In genomic region chr10:531541-531940, GRCh38 we compare ENCODE assay signal across 14 cellular contexts.
DNase-seq lines count a peak whose midpoint lies in the region; ATAC-seq and TF ChIP-seq lines count a peak whose summit lies in the region.
"Had no signal": no experiment of that assay in that cellular context is flagged by ENCODE, and none has a peak within 500 bp of the region (broad histone marks: within the 10 kb centered on the region; RNA-seq: fewer than 3 reads in every experiment).

No MANE protein-coding gene starts in this region.

- peak overlapping the region in 10 of 11 experiments; percentile 5 to 95 (median 78); a peak in 17 of 22 replicates for H3K4me2 ChIP-seq in BLaER1 treated with 17β-estradiol and CSF1 and Interleukin-3, amounts not matched to agents 10 nM and 100 nM
- H3K4me2 ChIP-seq in OCI-LY1 (ENCODE audit: low read length): no peak overlapping the region
- H3K4me2 ChIP-seq: A549 had no signal

- DNase-seq in neural crest cell (ENCODE audit: low read depth, low spot score): no peak
- peak; percentile 41 for DNase-seq in spleen
- DNase-seq in SW480 (ENCODE audit: low spot score): no peak
- DNase-seq: BE2C; Calu3; CD8-positive, alpha-beta memory T cell; DMS 273 treated with DMSO at 0.1 percent for 48 hours; DMS79; GM23248 had no signal

- H2AFZ ChIP-seq in OCI-LY1 (ENCODE audit: low read length): no peak overlapping the region
- H2AFZ ChIP-seq: GM23248 had no signal

- H3K4me1 Mint-ChIP-seq in neural crest cell: peaks cover 30% of the 10 kb centered on the region
- H3K4me1 Mint-ChIP-seq: CD8-positive, alpha-beta memory T cell had no signal

- no peak overlapping the region for H3K27ac ChIP-seq in BLaER1 treated with 17β-estradiol and CSF1 and Interleukin-3, amounts not matched to agents 10 nM and 100 nM
- H3K27ac ChIP-seq in OCI-LY1 (ENCODE audit: low read depth, low read length, poor library complexity, severe bottlenecking) (peak overlapping the region; percentile 97), spleen (no peak overlapping the region)
- H3K27ac ChIP-seq: A549, GM23248 had no signal

- H3K36me3 ChIP-seq in BLaER1 treated with 17β-estradiol and CSF1 and Interleukin-3, amounts not matched to agents 10 nM and 100 nM: no peaks in the 10 kb centered on the region; a peak in 1 of 22 replicates
- peaks cover 41% of the 10 kb centered on the region; the same call in 1 of the 2 replicates for H3K36me3 ChIP-seq in OCI-LY1 (ENCODE audit: insufficient read depth, low read length)
- H3K36me3 ChIP-seq in spleen: no peaks in the 10 kb centered on the region
- H3K36me3 ChIP-seq: BE2C had no signal

- no peak for ATAC-seq in HG03469 (IDR thresholded peaks at IDR 0.05; ENCODE audit: unreplicated experiment)
- ATAC-seq: A549, GM12878 had no signal

- H3F3A ChIP-seq in OCI-LY1 (ENCODE audit: insufficient read depth, low read length): peaks cover under 1% of the 10 kb centered on the region; the same call in 1 of the 2 replicates

- 85 to 93% (median 90%) methylated on average over 18 of the region's 18 CpGs for WGBS in spleen, 5 donors

- H3K4me3 Mint-ChIP-seq in neural crest cell: no peak overlapping the region
- H3K4me3 Mint-ChIP-seq: CD8-positive, alpha-beta memory T cell had no signal

- TF ChIP-seq CTCF in OCI-LY1 (IDR thresholded peaks at IDR 0.05; ENCODE audit: low read length) (no peak), neural crest cell (conservative IDR thresholded peaks at IDR 0.05) (no peak), spleen (IDR thresholded peaks at IDR 0.05 in 8 of 11, conservative IDR thresholded peaks at IDR 0.05 in 3 of 11) (no peak)

- peaks cover 0 to 54% (median 6%) of the 10 kb centered on the region in 11 experiments; a peak in 9 of 22 replicates for H3K27me3 ChIP-seq in BLaER1 treated with 17β-estradiol and CSF1 and Interleukin-3, amounts not matched to agents 10 nM and 100 nM
- H3K27me3 ChIP-seq in OCI-LY1 (ENCODE audit: insufficient read depth, low read length) (no peaks in the 10 kb centered on the region), spleen (replicated peaks in 1 of 7) (peaks cover 0 to 12% (median 0%) of the 10 kb centered on the region in 7 donors)
- H3K27me3 ChIP-seq: BE2C had no signal

- peaks cover 0 to 100% (median 69%) of the 10 kb centered on the region in 11 experiments; a peak in 17 of 22 replicates for H4K20me1 ChIP-seq in BLaER1 treated with 17β-estradiol and CSF1 and Interleukin-3, amounts not matched to agents 10 nM and 100 nM
- no peaks in the 10 kb centered on the region for H4K20me1 ChIP-seq in OCI-LY1 (ENCODE audit: insufficient read depth, low read length)

- peak overlapping the region; percentile 8 for H3K27ac Mint-ChIP-seq in neural crest cell (ENCODE audit: unreplicated experiment)

- peak overlapping the region in 1 of 11 experiments; percentile 41; a peak in 1 of 22 replicates for H3K9ac ChIP-seq in BLaER1 treated with 17β-estradiol and CSF1 and Interleukin-3, amounts not matched to agents 10 nM and 100 nM
- H3K9ac ChIP-seq in OCI-LY1 (ENCODE audit: low read length): no peak overlapping the region
- H3K9ac ChIP-seq: GM23248 had no signal

- H3K9me3 ChIP-seq in BLaER1 treated with 17β-estradiol and CSF1 and Interleukin-3, amounts not matched to agents 10 nM and 100 nM (replicated peaks in 1 of 11): no peaks in the 10 kb centered on the region
- H3K9me3 ChIP-seq in OCI-LY1 (ENCODE audit: low read length): no peaks in the 10 kb centered on the region
- no peaks in the 10 kb centered on the region for H3K9me3 ChIP-seq in spleen
- H3K9me3 ChIP-seq: A549, BE2C had no signal

- intact Hi-C loops in spleen (cut with DNase I; ENCODE audit: low total_unique reads): no loop called here

- H3K4me3 ChIP-seq in BLaER1 treated with 17β-estradiol and CSF1 and Interleukin-3, amounts not matched to agents 10 nM and 100 nM: peak overlapping the region in 1 of 10 experiments; percentile 49; a peak in 2 of 20 replicates
- no peak overlapping the region for H3K4me3 ChIP-seq in OCI-LY1 (ENCODE audit: low read depth, low read length, poor library complexity, severe bottlenecking)
- H3K4me3 ChIP-seq in spleen: no peak overlapping the region
- H3K4me3 ChIP-seq: A549, GM12878, GM23248 had no signal

- no peaks in the 10 kb centered on the region for H3K27me3 Mint-ChIP-seq in neural crest cell (ENCODE audit: low read depth)

- H3K9me2 ChIP-seq in OCI-LY1 (ENCODE audit: low read depth, low read length): no peaks in the 10 kb centered on the region

- peaks cover 14 to 82% (median 51%) of the 10 kb centered on the region in 10 experiments; a peak in 19 of 20 replicates for H3K4me1 ChIP-seq in BLaER1 treated with 17β-estradiol and CSF1 and Interleukin-3, amounts not matched to agents 10 nM and 100 nM
- H3K4me1 ChIP-seq in OCI-LY1 (ENCODE audit: insufficient read depth, low read length, severe bottlenecking) (peaks cover 82% of the 10 kb centered on the region), spleen (no peaks in the 10 kb centered on the region)
- H3K4me1 ChIP-seq: A549, BE2C had no signal

- peaks cover 33% of the 10 kb centered on the region for H3K79me2 ChIP-seq in OCI-LY1 (ENCODE audit: insufficient read depth, low read length)

- TF ChIP-seq POLR2A in spleen (IDR thresholded peaks at IDR 0.05): no peak

- no peaks in the 10 kb centered on the region for H3K9me3 Mint-ChIP-seq in neural crest cell
- H3K9me3 Mint-ChIP-seq: CD8-positive, alpha-beta memory T cell had no signal

- H3K36me3 Mint-ChIP-seq in neural crest cell (ENCODE audit: low read depth): no peaks in the 10 kb centered on the region
- H3K36me3 Mint-ChIP-seq: CD8-positive, alpha-beta memory T cell had no signal
